ENCODE assay signal across 1 cellular context in genomic region chr10:71569775-71570588, GRCh38.
TF ChIP-seq lines count a peak whose summit lies in the region.

No MANE protein-coding gene starts in this region.

TF ChIP-seq in K562, 482 proteins besides CTCF, POLR2A, EP300 and RAD21 (continued from another document and continues in another):
- TF ChIP-seq, protein P1, sequence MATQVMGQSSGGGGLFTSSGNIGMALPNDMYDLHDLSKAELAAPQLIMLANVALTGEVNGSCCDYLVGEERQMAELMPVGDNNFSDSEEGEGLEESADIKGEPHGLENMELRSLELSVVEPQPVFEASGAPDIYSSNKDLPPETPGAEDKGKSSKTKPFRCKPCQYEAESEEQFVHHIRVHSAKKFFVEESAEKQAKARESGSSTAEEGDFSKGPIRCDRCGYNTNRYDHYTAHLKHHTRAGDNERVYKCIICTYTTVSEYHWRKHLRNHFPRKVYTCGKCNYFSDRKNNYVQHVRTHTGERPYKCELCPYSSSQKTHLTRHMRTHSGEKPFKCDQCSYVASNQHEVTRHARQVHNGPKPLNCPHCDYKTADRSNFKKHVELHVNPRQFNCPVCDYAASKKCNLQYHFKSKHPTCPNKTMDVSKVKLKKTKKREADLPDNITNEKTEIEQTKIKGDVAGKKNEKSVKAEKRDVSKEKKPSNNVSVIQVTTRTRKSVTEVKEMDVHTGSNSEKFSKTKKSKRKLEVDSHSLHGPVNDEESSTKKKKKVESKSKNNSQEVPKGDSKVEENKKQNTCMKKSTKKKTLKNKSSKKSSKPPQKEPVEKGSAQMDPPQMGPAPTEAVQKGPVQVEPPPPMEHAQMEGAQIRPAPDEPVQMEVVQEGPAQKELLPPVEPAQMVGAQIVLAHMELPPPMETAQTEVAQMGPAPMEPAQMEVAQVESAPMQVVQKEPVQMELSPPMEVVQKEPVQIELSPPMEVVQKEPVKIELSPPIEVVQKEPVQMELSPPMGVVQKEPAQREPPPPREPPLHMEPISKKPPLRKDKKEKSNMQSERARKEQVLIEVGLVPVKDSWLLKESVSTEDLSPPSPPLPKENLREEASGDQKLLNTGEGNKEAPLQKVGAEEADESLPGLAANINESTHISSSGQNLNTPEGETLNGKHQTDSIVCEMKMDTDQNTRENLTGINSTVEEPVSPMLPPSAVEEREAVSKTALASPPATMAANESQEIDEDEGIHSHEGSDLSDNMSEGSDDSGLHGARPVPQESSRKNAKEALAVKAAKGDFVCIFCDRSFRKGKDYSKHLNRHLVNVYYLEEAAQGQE (CRISPR knock-in tag; IDR thresholded peaks at IDR 0.05; ENCODE audit: low read depth): peak; percentile 14; the same call in 1 of the 2 replicates
- TF ChIP-seq RBM14 (IDR thresholded peaks at IDR 0.05; ENCODE audit: borderline replicate concordance, insufficient read depth, low read depth, low read length): no peak
- no peak for TF ChIP-seq ZNF668 (CRISPR knock-in tag; IDR thresholded peaks at IDR 0.05)
- TF ChIP-seq NR2C2 (CRISPR knock-in tag; IDR thresholded peaks at IDR 0.05): peak; percentile 92
- TF ChIP-seq NR2C2 (tag; IDR thresholded peaks at IDR 0.05): peak; percentile 92
- TF ChIP-seq CEBPG (CRISPR knock-in tag; IDR thresholded peaks at IDR 0.05): 0 out of 2 replicates have a peak, but pooled peaks have one; percentile 12
- no peak for TF ChIP-seq CEBPG (tag; conservative IDR thresholded peaks at IDR 0.05 in 1 of 2, IDR thresholded peaks at IDR 0.05 in 1 of 2)
- TF ChIP-seq, protein P2, sequence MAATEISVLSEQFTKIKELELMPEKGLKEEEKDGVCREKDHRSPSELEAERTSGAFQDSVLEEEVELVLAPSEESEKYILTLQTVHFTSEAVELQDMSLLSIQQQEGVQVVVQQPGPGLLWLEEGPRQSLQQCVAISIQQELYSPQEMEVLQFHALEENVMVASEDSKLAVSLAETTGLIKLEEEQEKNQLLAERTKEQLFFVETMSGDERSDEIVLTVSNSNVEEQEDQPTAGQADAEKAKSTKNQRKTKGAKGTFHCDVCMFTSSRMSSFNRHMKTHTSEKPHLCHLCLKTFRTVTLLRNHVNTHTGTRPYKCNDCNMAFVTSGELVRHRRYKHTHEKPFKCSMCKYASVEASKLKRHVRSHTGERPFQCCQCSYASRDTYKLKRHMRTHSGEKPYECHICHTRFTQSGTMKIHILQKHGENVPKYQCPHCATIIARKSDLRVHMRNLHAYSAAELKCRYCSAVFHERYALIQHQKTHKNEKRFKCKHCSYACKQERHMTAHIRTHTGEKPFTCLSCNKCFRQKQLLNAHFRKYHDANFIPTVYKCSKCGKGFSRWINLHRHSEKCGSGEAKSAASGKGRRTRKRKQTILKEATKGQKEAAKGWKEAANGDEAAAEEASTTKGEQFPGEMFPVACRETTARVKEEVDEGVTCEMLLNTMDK (IDR thresholded peaks at IDR 0.05; ENCODE audit: borderline replicate concordance, insufficient read depth, low read depth, low read length, poor library complexity, severe bottlenecking): peak; percentile 6
- TF ChIP-seq ZNF121 (CRISPR knock-in tag; conservative IDR thresholded peaks at IDR 0.05): peak; percentile 97
- TF ChIP-seq VEZF1 (CRISPR knock-in tag; IDR thresholded peaks at IDR 0.05): 0 out of 2 replicates have a peak, but pooled peaks have one; percentile 10
- TF ChIP-seq STAT5A (IDR thresholded peaks at IDR 0.05; ENCODE audit: borderline replicate concordance, low read length): no peak
- no peak for TF ChIP-seq EHMT2 (IDR thresholded peaks at IDR 0.05)
- TF ChIP-seq, protein P3, sequence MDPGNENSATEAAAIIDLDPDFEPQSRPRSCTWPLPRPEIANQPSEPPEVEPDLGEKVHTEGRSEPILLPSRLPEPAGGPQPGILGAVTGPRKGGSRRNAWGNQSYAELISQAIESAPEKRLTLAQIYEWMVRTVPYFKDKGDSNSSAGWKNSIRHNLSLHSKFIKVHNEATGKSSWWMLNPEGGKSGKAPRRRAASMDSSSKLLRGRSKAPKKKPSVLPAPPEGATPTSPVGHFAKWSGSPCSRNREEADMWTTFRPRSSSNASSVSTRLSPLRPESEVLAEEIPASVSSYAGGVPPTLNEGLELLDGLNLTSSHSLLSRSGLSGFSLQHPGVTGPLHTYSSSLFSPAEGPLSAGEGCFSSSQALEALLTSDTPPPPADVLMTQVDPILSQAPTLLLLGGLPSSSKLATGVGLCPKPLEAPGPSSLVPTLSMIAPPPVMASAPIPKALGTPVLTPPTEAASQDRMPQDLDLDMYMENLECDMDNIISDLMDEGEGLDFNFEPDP (CRISPR knock-in tag; IDR thresholded peaks at IDR 0.05): no peak
- TF ChIP-seq, protein P4, sequence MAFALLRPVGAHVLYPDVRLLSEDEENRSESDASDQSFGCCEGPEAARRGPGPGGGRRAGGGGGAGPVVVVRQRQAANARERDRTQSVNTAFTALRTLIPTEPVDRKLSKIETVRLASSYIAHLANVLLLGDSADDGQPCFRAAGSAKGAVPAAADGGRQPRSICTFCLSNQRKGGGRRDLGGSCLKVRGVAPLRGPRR (CRISPR knock-in tag; IDR thresholded peaks at IDR 0.05): no peak
- TF ChIP-seq ZNF311 (CRISPR knock-in tag; IDR thresholded peaks at IDR 0.05): no peak
- TF ChIP-seq ZBTB7A (IDR thresholded peaks at IDR 0.05; ENCODE audit: borderline replicate concordance, control insufficient read depth, low read depth, low read length): peak; percentile 50; the same call in 1 of the 2 replicates
- TF ChIP-seq, protein P5, sequence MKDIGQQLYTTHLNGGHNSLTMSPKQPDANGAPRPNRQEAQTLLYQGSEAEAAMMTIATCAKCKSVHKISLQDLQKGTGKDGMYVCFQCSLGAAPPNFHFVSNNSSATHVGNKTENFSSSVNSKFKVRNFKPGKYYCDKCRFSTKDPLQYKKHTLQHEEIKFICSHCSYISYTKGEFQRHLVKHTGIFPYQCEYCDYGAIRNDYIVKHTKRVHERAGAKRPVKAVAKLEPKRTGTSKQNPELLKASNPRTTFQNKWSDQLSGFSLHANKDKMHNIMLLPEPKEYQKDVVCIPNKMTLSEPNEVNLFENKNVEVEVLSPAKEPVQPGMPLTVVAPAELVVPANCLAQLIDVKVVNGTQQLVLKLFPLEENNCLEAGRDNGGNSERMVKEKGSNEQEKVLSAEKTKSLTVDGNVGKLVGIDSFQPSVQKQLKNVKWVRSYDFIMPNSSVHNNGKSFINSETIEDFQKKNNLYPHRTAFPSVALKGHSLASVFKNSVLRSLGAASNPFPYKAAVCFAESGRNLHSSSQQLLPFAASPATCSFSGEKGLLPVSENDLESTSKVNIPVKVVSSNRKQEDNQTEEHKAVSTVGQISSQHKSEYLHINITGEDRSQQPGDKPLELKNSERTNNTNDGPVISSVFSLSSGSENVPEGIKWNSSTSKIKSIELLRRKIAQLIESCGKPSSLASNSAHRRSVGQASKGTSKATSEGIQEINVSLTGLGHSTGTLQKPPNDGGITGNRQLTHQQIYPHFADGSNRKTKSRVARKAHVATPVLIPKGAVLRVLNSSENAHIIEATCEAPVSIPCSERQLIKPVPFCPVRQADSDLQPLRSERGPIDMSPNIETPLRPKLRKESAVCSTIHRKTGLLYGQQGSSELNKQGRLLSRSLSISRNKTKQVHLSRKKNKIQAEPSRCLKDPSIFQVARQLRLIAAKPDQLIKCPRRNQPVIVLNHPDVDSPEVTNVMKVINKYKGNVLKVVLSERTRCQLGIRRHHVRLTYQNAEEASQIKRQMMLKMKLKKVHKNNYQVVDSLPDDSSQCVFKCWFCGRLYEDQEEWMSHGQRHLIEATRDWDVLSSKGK (CRISPR knock-in tag; IDR thresholded peaks at IDR 0.05): no peak
- TF ChIP-seq RBM39 (optimal IDR thresholded peaks at IDR 0.05; ENCODE audit: low read depth, low read length): peak; percentile 40
- TF ChIP-seq BCL6 (CRISPR knock-in tag; IDR thresholded peaks at IDR 0.05): 0 out of 2 replicates have a peak, but pooled peaks have one; percentile 2
- TF ChIP-seq, protein P6, sequence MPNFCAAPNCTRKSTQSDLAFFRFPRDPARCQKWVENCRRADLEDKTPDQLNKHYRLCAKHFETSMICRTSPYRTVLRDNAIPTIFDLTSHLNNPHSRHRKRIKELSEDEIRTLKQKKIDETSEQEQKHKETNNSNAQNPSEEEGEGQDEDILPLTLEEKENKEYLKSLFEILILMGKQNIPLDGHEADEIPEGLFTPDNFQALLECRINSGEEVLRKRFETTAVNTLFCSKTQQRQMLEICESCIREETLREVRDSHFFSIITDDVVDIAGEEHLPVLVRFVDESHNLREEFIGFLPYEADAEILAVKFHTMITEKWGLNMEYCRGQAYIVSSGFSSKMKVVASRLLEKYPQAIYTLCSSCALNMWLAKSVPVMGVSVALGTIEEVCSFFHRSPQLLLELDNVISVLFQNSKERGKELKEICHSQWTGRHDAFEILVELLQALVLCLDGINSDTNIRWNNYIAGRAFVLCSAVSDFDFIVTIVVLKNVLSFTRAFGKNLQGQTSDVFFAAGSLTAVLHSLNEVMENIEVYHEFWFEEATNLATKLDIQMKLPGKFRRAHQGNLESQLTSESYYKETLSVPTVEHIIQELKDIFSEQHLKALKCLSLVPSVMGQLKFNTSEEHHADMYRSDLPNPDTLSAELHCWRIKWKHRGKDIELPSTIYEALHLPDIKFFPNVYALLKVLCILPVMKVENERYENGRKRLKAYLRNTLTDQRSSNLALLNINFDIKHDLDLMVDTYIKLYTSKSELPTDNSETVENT (CRISPR knock-in tag; IDR thresholded peaks at IDR 0.05): no peak
- no peak for TF ChIP-seq DMBX1 (CRISPR knock-in tag; IDR thresholded peaks at IDR 0.05; ENCODE audit: borderline replicate concordance)
- TF ChIP-seq, protein P7, sequence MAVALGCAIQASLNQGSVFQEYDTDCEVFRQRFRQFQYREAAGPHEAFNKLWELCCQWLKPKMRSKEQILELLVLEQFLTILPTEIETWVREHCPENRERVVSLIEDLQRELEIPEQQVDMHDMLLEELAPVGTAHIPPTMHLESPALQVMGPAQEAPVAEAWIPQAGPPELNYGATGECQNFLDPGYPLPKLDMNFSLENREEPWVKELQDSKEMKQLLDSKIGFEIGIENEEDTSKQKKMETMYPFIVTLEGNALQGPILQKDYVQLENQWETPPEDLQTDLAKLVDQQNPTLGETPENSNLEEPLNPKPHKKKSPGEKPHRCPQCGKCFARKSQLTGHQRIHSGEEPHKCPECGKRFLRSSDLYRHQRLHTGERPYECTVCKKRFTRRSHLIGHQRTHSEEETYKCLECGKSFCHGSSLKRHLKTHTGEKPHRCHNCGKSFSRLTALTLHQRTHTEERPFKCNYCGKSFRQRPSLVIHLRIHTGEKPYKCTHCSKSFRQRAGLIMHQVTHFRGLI (CRISPR knock-in tag; IDR thresholded peaks at IDR 0.05): no peak
- TF ChIP-seq STAT5B (CRISPR knock-in tag; IDR thresholded peaks at IDR 0.05): no peak
- TF ChIP-seq TAF15 (IDR thresholded peaks at IDR 0.05; ENCODE audit: low read depth, low read length): no peak
- peak; percentile 84 for TF ChIP-seq XRCC5 (IDR thresholded peaks at IDR 0.05; ENCODE audit: low read depth, low read length)
- TF ChIP-seq TFE3 (CRISPR knock-in tag; IDR thresholded peaks at IDR 0.05): no peak
- peak; percentile 65; the same call in 1 of the 2 replicates for TF ChIP-seq BCOR (IDR thresholded peaks at IDR 0.05)
- TF ChIP-seq, protein P8, sequence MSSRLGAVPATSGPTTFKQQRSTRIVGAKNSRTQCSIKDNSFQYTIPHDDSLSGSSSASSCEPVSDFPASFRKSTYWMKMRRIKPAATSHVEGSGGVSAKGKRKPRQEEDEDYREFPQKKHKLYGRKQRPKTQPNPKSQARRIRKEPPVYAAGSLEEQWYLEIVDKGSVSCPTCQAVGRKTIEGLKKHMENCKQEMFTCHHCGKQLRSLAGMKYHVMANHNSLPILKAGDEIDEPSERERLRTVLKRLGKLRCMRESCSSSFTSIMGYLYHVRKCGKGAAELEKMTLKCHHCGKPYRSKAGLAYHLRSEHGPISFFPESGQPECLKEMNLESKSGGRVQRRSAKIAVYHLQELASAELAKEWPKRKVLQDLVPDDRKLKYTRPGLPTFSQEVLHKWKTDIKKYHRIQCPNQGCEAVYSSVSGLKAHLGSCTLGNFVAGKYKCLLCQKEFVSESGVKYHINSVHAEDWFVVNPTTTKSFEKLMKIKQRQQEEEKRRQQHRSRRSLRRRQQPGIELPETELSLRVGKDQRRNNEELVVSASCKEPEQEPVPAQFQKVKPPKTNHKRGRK (tag; IDR thresholded peaks at IDR 0.05): no peak
- TF ChIP-seq, protein P9, sequence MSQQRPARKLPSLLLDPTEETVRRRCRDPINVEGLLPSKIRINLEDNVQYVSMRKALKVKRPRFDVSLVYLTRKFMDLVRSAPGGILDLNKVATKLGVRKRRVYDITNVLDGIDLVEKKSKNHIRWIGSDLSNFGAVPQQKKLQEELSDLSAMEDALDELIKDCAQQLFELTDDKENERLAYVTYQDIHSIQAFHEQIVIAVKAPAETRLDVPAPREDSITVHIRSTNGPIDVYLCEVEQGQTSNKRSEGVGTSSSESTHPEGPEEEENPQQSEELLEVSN (IDR thresholded peaks at IDR 0.05; ENCODE audit: borderline replicate concordance in 1 of 2, extremely low read depth in 1 of 2, insufficient read depth in 1 of 2, insufficient read length in 1 of 2, low read depth in 1 of 2, low read length in 1 of 2, poor library complexity in 1 of 2, severe bottlenecking in 1 of 2): no peak
- TF ChIP-seq POLR3A (IDR thresholded peaks at IDR 0.05; ENCODE audit: borderline replicate concordance, extremely low read depth, insufficient read depth, insufficient read length): no peak
- no peak for TF ChIP-seq KLF1 (tag; IDR thresholded peaks at IDR 0.05)
- TF ChIP-seq CCAR2 (IDR thresholded peaks at IDR 0.05; ENCODE audit: low read depth, low read length): no peak
- no peak for TF ChIP-seq ZNF707 (CRISPR knock-in tag; conservative IDR thresholded peaks at IDR 0.05)
- TF ChIP-seq MAX (CRISPR knock-in tag; IDR thresholded peaks at IDR 0.05): 0 out of 2 replicates have a peak, but pooled peaks have one; percentile 36
- no peak for TF ChIP-seq RBBP5 (IDR thresholded peaks at IDR 0.05; ENCODE audit: borderline replicate concordance, insufficient read depth, low read length, poor library complexity, severe bottlenecking)
- no peak for TF ChIP-seq SAP30 (IDR thresholded peaks at IDR 0.05; ENCODE audit: borderline replicate concordance, insufficient read depth, low read depth, low read length, poor library complexity, severe bottlenecking)
- no peak for TF ChIP-seq ZNF75A (CRISPR knock-in tag; IDR thresholded peaks at IDR 0.05)
